In the genomic region with DNA sequence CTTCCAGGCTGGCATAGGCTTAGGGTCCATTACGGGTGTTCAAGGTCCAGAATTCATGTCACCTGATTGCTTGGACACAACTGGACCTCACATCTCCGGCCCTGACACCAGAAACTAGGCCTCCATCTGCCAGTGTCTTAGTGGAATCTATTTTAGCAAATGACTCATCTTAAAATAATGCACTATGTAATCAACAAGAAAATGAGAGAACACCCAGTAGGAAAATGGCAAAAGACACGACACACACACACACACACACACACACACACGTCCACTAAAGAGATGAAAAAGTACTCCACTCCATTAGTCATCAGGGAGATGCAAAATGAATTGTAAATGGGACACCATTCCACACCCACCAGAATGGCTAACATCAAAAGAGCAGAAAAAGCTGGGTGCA, we compare ENCODE assay signal across 12 cellular contexts. TPM values are rescaled to one million over a fixed set of nuclear protein-coding genes. Genes with fewer than 3 reads are reported as not detected.
DNase-seq lines count a peak whose midpoint lies in the region; ATAC-seq, FAIRE-seq and TF ChIP-seq lines count a peak whose summit lies in the region.
"Had no signal": no experiment of that assay in that cellular context is flagged by ENCODE, and none has a peak within 500 bp of the region (broad histone marks: within the 10 kb centered on the region; RNA-seq: fewer than 3 reads in every experiment).

No MANE protein-coding gene starts in this region.

- H4K20me1 ChIP-seq in PC-3 (ENCODE audit: low read length) = no peaks in the 10 kb centered on the region

- TF ChIP-seq CTCF in PC-3 (conservative IDR thresholded peaks at IDR 0.05; ENCODE audit: low read depth, low read length) (no peak), dorsolateral prefrontal cortex (IDR thresholded peaks at IDR 0.05 in 54 of 56, conservative IDR thresholded peaks at IDR 0.05 in 2 of 56; ENCODE audit: low read depth in 1 of 56, partially characterized antibody in 56 of 56) (no peak)

- H3K27me3 ChIP-seq in PC-3 (ENCODE audit: low read length) = no peaks in the 10 kb centered on the region
- H3K27me3 ChIP-seq in dorsolateral prefrontal cortex = no peaks in the 10 kb centered on the region
- no peaks in the 10 kb centered on the region for H3K27me3 ChIP-seq in right cardiac atrium (ENCODE audit: control insufficient read depth, insufficient read depth)
- no peaks in the 10 kb centered on the region for H3K27me3 ChIP-seq in small intestine (ENCODE audit: control insufficient read depth in 2 of 2, insufficient read depth in 2 of 2, low read length in 2 of 2)

- POLR2A ChIA-PET in PC-3 (lab: Charles Lee; ENCODE audit: unreplicated experiment) = no interaction called here

- DNase-seq in ELR (ENCODE audit: low read depth) = peak; percentile 90
- peak; percentile 83 for DNase-seq in PC-3
- no peak for DNase-seq in dorsolateral prefrontal cortex
- DNase-seq in occipital lobe (lab: John Stamatoyannopoulos, UW) = peak; percentile 36
- DNase-seq in GF-D8 (lab: John Stamatoyannopoulos, UW) = no peak
- no peak for DNase-seq in NCI-H2227 (lab: John Stamatoyannopoulos, UW; ENCODE audit: unreplicated experiment)
- no peak for DNase-seq in right cardiac atrium
- DNase-seq in small intestine = no peak
- DNase-seq: activated CD8-positive, alpha-beta memory T cell treated with anti-CD3 and anti-CD28 coated beads, Interleukin-2, amount 50 U/mL, for 4 hours; DMS79 treated with DMSO at 0.1 percent for 48 hours; stimulated activated naive CD4-positive, alpha-beta T cell treated with Interleukin-2 at 50 U/mL for 16 hours had no signal

- intact Hi-C loops in PC-3 (cut with micrococcal nuclease) = no loop called here
- intact Hi-C loops in dorsolateral prefrontal cortex (cut with DNase I) = loop anchor here in 1 of 2 donors (5.0 kb wide), 1 partner anchor 35 kb away; no protein-coding TSS in a partner anchor
- intact Hi-C loops in right cardiac atrium (cut with DNase I) = no loop called here

- no peak overlapping the region for H3K4me3 ChIP-seq in PC-3 (ENCODE audit: low read length)
- no peak overlapping the region for H3K4me3 ChIP-seq in dorsolateral prefrontal cortex
- no peak overlapping the region for H3K4me3 ChIP-seq in right cardiac atrium (ENCODE audit: low read length)
- H3K4me3 ChIP-seq in small intestine (ENCODE audit: low read depth in 1 of 2, low read length in 2 of 2) = no peak overlapping the region

- H3K9me2 ChIP-seq in PC-3 (replicated peaks; ENCODE audit: low read length) = no peaks in the 10 kb centered on the region

- no TSS peak for BruUV-seq in PC-3 (replicated peaks; lab: Mats Ljungman, UMichigan)

- CTCF ChIA-PET in PC-3 (lab: Charles Lee) = no interaction called here

- H3K4me1 ChIP-seq in PC-3 (ENCODE audit: insufficient read depth, low read length) (peaks cover 17% of the 10 kb centered on the region), right cardiac atrium (ENCODE audit: control insufficient read depth, insufficient read depth, low read length) (no peaks in the 10 kb centered on the region), small intestine (ENCODE audit: control insufficient read depth in 2 of 2, insufficient read depth in 1 of 2, low read depth in 1 of 2, low read length in 1 of 2) (no peaks in the 10 kb centered on the region)

- H2AFZ ChIP-seq in PC-3 (ENCODE audit: low read length) = no peak overlapping the region

- ATAC-seq in PC-3 (peak; percentile 90), right cardiac atrium (no peak)

- no peak for FAIRE-seq in small intestine (lab: Jason Lieb, UNC)

- peak overlapping the region; percentile 22; the same call in 1 of the 2 replicates for H3K4me2 ChIP-seq in PC-3 (ENCODE audit: low read length)

- H3K79me2 ChIP-seq in PC-3 (ENCODE audit: low read length) = peaks cover 74% of the 10 kb centered on the region

- 61% methylated on average over 4 of the region's 4 CpGs for WGBS in right cardiac atrium
- 65 to 73% (median 68%) methylated on average over 4 of the region's 4 CpGs for WGBS in small intestine, 3 donors

- H3K27ac ChIP-seq in PC-3 (ENCODE audit: low read length) = peak overlapping the region; percentile 29; the same call in 1 of the 2 replicates
- peak overlapping the region in 34 of 59 donors; percentile 0 to 88 (median 62) for H3K27ac ChIP-seq in dorsolateral prefrontal cortex
- no peak overlapping the region for H3K27ac ChIP-seq in right cardiac atrium (ENCODE audit: low read length)
- H3K27ac ChIP-seq in small intestine (ENCODE audit: low read depth in 1 of 2, low read length in 1 of 2) = no peak overlapping the region

- H3K9ac ChIP-seq in PC-3 (ENCODE audit: low read length) = no peak overlapping the region

- H3K9me3 ChIP-seq in PC-3 (ENCODE audit: low read length) (no peaks in the 10 kb centered on the region), right cardiac atrium (ENCODE audit: control insufficient read depth, low read length) (no peaks in the 10 kb centered on the region), small intestine (ENCODE audit: control insufficient read depth, low read depth) (no peaks in the 10 kb centered on the region)

- no peaks in the 10 kb centered on the region for H3K36me3 ChIP-seq in PC-3 (ENCODE audit: low read depth, low read length)
- H3K36me3 ChIP-seq in small intestine (ENCODE audit: control insufficient read depth in 2 of 2, insufficient read depth in 2 of 2, low read length in 2 of 2) = no peaks in the 10 kb centered on the region

- H3F3A ChIP-seq in PC-3 (ENCODE audit: low read length, unreplicated experiment) = no peaks in the 10 kb centered on the region

RNA-seq across cellular contexts. Expression of a gene that starts 11.2 kb away (rescaled TPM):
- 61.7 and 69.7 TPM in 2 replicates for total RNA-seq in PC-3 (2014; rRNA removed)
- total RNA-seq in dorsolateral prefrontal cortex = 100 to 1,000 TPM in 118 of 120 experiments, 10 to 100 TPM in 2; 90.7 to 210 (median 166) TPM
- 108 TPM for total RNA-seq in occipital lobe
- under 1 TPM; 0.17 to 0.95 (median 0.50) TPM for total RNA-seq in right cardiac atrium
- 0.38 TPM for polyA plus RNA-seq in right cardiac atrium
- polyA plus RNA-seq in small intestine = 1 to 10 TPM in 2 of 3 donors, under 1 TPM in 1; 0.67 to 3.2 (median 1.9) TPM

RNA-seq across cellular contexts. Expression of a gene that starts 48.5 kb away (rescaled TPM):
- not detected in 2 replicates for total RNA-seq in PC-3 (2014; rRNA removed)
- total RNA-seq in dorsolateral prefrontal cortex = under 1 TPM in 1 of 120 experiments, not detected in 119; 0.45 TPM
- total RNA-seq in occipital lobe = not detected
- not detected for total RNA-seq in right cardiac atrium
- not detected for polyA plus RNA-seq in right cardiac atrium
- not detected for polyA plus RNA-seq in small intestine
- total RNA-seq: cardiac septum had no signal

Comparison
In these comparisons a context has a peak if more than half of its experiments do, and no peak if none do; other contexts are left out.
1. DNase-seq: peak in ELR (single experiment), PC-3 (single experiment) and occipital lobe (single experiment); none in dorsolateral prefrontal cortex (0 of 10), GF-D8 (single experiment), NCI-H2227 (single experiment), right cardiac atrium (0 of 3) and small intestine (single experiment).
2. H3K27ac ChIP-seq: peak in PC-3 (single experiment) and dorsolateral prefrontal cortex (34 of 59); none in right cardiac atrium (single experiment) and small intestine (0 of 2).
3. RNA of a gene that starts 11.2 kb away (total RNA-seq): 90.7 to 210 TPM in dorsolateral prefrontal cortex, 108 TPM in occipital lobe (single experiment) and 61.7 to 69.7 TPM in PC-3; 0.17 to 0.95 TPM in right cardiac atrium; every median in the first group is over 10 times any median in the second.